ENCODE assay signal across 18 cellular contexts in genomic region chr17:42309142-42309541, GRCh38. TPM values are rescaled to one million over a fixed set of nuclear protein-coding genes. Genes with fewer than 3 reads are reported as not detected.
DNase-seq lines count a peak whose midpoint lies in the region; ATAC-seq, FAIRE-seq and TF ChIP-seq lines count a peak whose summit lies in the region.
"Had no signal": no experiment of that assay in that cellular context is flagged by ENCODE, and none has a peak within 500 bp of the region (broad histone marks: within the 10 kb centered on the region; RNA-seq: fewer than 3 reads in every experiment).

No MANE protein-coding gene starts in this region.

- POLR2A ChIA-PET in OCI-LY7 (lab: Charles Lee): no interaction called here

- peak overlapping the region in 2 of 3 donors; percentile 71 to 86 for H3K27ac Mint-ChIP-seq in CD4-positive, CD25-positive, alpha-beta regulatory T cell
- peak overlapping the region; percentile 73 for H3K27ac Mint-ChIP-seq in central memory CD8-positive, alpha-beta T cell (ENCODE audit: low read depth)

- WGBS in ovary, 3 donors: 62 to 79% (median 64%) methylated on average over 9 of the region's 9 CpGs

- H3K9me3 ChIP-seq in CD4-positive, CD25-positive, alpha-beta regulatory T cell (ENCODE audit: control insufficient read depth in 2 of 2, low read length in 2 of 2): no peaks in the 10 kb centered on the region
- H3K9me3 ChIP-seq in ovary (no peaks in the 10 kb centered on the region), OCI-LY7 (ENCODE audit: low read length) (no peaks in the 10 kb centered on the region)
- H3K9me3 ChIP-seq: adrenal gland had no signal

- TF ChIP-seq EP300 in ovary (IDR thresholded peaks at IDR 0.05): no peak

- H4K20me1 ChIP-seq in OCI-LY7 (ENCODE audit: insufficient read depth, low read length): no peaks in the 10 kb centered on the region

- DNase-seq in CD4-positive, CD25-positive, alpha-beta regulatory T cell: no peak
- DNase-seq in GM12891 (ENCODE audit: insufficient read length, low spot score): no peak
- no peak for DNase-seq in central memory CD8-positive, alpha-beta T cell (ENCODE audit: low spot score in 2 of 2)
- no peak for DNase-seq in ovary
- no peak for DNase-seq in H4 (ENCODE audit: low spot score)
- no peak for DNase-seq in OCI-LY7 (ENCODE audit: low spot score)
- DNase-seq in DMS153 (lab: John Stamatoyannopoulos, UW): no peak
- DNase-seq: activated CD8-positive, alpha-beta memory T cell treated with anti-CD3 and anti-CD28 coated beads, Interleukin-2, amount 50 U/mL, for 4 hours; adrenal gland; caudate nucleus; effector CD4-positive, alpha-beta T cell; GDM1; NCI-H2081 treated with DMSO at 0.1 percent for 48 hours; NCI-H524 treated with DMSO at 0.1 percent for 48 hours; substantia nigra; T-helper 9 cell had no signal

- BruUV-seq in OCI-LY7 (replicated peaks; lab: Mats Ljungman, UMichigan): no TSS peak

- FAIRE-seq in GM12891 (lab: Jason Lieb, UNC): no peak
- FAIRE-seq: islet of Langerhans had no signal

- intact Hi-C loops in ovary (cut with DNase I) (no loop called here), OCI-LY7 (cut with micrococcal nuclease; ENCODE audit: unreplicated experiment) (no loop called here)

- H3K36me3 Mint-ChIP-seq in CD4-positive, CD25-positive, alpha-beta regulatory T cell: peaks cover 41% of the 10 kb centered on the region
- H3K36me3 Mint-ChIP-seq in central memory CD8-positive, alpha-beta T cell (ENCODE audit: insufficient read depth): peaks cover 48% of the 10 kb centered on the region

- H2AFZ ChIP-seq in OCI-LY7 (ENCODE audit: low read length): no peak overlapping the region

- TF ChIP-seq CTCF in ovary (IDR thresholded peaks at IDR 0.05) (no peak), OCI-LY7 (conservative IDR thresholded peaks at IDR 0.05; ENCODE audit: low read length) (no peak)

- no peaks in the 10 kb centered on the region for H3K9me2 ChIP-seq in OCI-LY7 (ENCODE audit: insufficient read depth, low read length)

- H3K9me3 Mint-ChIP-seq in CD4-positive, CD25-positive, alpha-beta regulatory T cell: no peaks in the 10 kb centered on the region
- no peaks in the 10 kb centered on the region for H3K9me3 Mint-ChIP-seq in central memory CD8-positive, alpha-beta T cell

- peaks cover 28% of the 10 kb centered on the region for H3K4me1 ChIP-seq in CD4-positive, CD25-positive, alpha-beta regulatory T cell (ENCODE audit: control insufficient read depth, insufficient read depth, low read length, poor library complexity, severe bottlenecking)
- peaks cover 23% of the 10 kb centered on the region for H3K4me1 ChIP-seq in ovary (ENCODE audit: insufficient read depth)
- peaks cover 14% of the 10 kb centered on the region for H3K4me1 ChIP-seq in OCI-LY7 (ENCODE audit: insufficient read depth, low read length, poor library complexity, severe bottlenecking)

- CTCF ChIA-PET in OCI-LY7 (lab: Charles Lee; ENCODE audit: unreplicated experiment): no interaction called here

- no peaks in the 10 kb centered on the region for H3K27me3 ChIP-seq in CD4-positive, CD25-positive, alpha-beta regulatory T cell (ENCODE audit: control insufficient read depth, insufficient read depth, low read length)
- no peaks in the 10 kb centered on the region for H3K27me3 ChIP-seq in ovary
- H3K27me3 ChIP-seq: adrenal gland had no signal

- no peak overlapping the region for H3K27ac ChIP-seq in CD4-positive, CD25-positive, alpha-beta regulatory T cell (ENCODE audit: insufficient read depth, low read length, poor library complexity, severe bottlenecking)
- H3K27ac ChIP-seq in ovary: peak overlapping the region; percentile 71 to 92
- H3K27ac ChIP-seq in OCI-LY7 (ENCODE audit: low read depth, low read length, poor library complexity, severe bottlenecking): no peak overlapping the region

- no peak overlapping the region for H3K4me2 ChIP-seq in OCI-LY7 (ENCODE audit: low read length)

- no peak for ATAC-seq in CD4-positive, CD25-positive, alpha-beta regulatory T cell (ENCODE audit: low read depth in 2 of 2)
- no peak for ATAC-seq in central memory CD8-positive, alpha-beta T cell (replicated peaks; ENCODE audit: extremely low read depth, poor library complexity, severe bottlenecking)
- ATAC-seq: GM12878 had no signal

- peaks cover 63% of the 10 kb centered on the region for H3K36me3 ChIP-seq in CD4-positive, CD25-positive, alpha-beta regulatory T cell (ENCODE audit: control insufficient read depth, insufficient read depth, low read length)
- H3K36me3 ChIP-seq in ovary: no peaks in the 10 kb centered on the region
- H3K36me3 ChIP-seq in OCI-LY7 (ENCODE audit: insufficient read depth, low read length): no peaks in the 10 kb centered on the region

- no peaks in the 10 kb centered on the region for H3K27me3 Mint-ChIP-seq in CD4-positive, CD25-positive, alpha-beta regulatory T cell
- H3K27me3 Mint-ChIP-seq in central memory CD8-positive, alpha-beta T cell: no peaks in the 10 kb centered on the region

- no peak for TF ChIP-seq POLR2A in GM12891 (IDR thresholded peaks at IDR 0.05; ENCODE audit: low read depth, low read length)
- no peak for TF ChIP-seq POLR2A in ovary (IDR thresholded peaks at IDR 0.05)

- H3K79me2 ChIP-seq in OCI-LY7 (ENCODE audit: insufficient read depth, low read depth, low read length): no peaks in the 10 kb centered on the region

- H3K4me3 ChIP-seq in CD4-positive, CD25-positive, alpha-beta regulatory T cell (ENCODE audit: low read depth, low read length): no peak overlapping the region
- no peak overlapping the region for H3K4me3 ChIP-seq in ovary
- H3K4me3 ChIP-seq in OCI-LY7 (ENCODE audit: low read depth, low read length, poor library complexity, severe bottlenecking): no peak overlapping the region
- H3K4me3 ChIP-seq: adrenal gland, GM12878 had no signal

- peaks cover 6 to 44% (median 17%) of the 10 kb centered on the region in 4 donors for H3K4me1 Mint-ChIP-seq in CD4-positive, CD25-positive, alpha-beta regulatory T cell
- H3K4me1 Mint-ChIP-seq in central memory CD8-positive, alpha-beta T cell: peaks cover 38% of the 10 kb centered on the region

- no peak overlapping the region for H3K4me3 Mint-ChIP-seq in CD4-positive, CD25-positive, alpha-beta regulatory T cell
- peak overlapping the region; percentile 26 for H3K4me3 Mint-ChIP-seq in central memory CD8-positive, alpha-beta T cell

TF ChIP-seq in GM12891, 5 proteins besides CTCF, POLR2A, EP300 and RAD21:
- TF ChIP-seq PAX5 (IDR thresholded peaks at IDR 0.05; ENCODE audit: insufficient read depth, low read length, severe bottlenecking) (no peak), POU2F2 (IDR thresholded peaks at IDR 0.05; ENCODE audit: low read depth, low read length) (no peak), SPI1 (IDR thresholded peaks at IDR 0.05; ENCODE audit: low read depth, low read length) (no peak), POLR2AphosphoS5 (IDR thresholded peaks at IDR 0.05; ENCODE audit: low read depth, low read length) (0 out of 2 replicates have a peak, but pooled peaks have one; percentile 14)

RNA-seq across cellular contexts. Expression of gene STAT5A, which starts 20.8 kb away (rescaled TPM):
- 177 TPM for total RNA-seq in CD4-positive, CD25-positive, alpha-beta regulatory T cell
- polyA plus RNA-seq in CD4-positive, CD25-positive, alpha-beta regulatory T cell: 10 to 100 TPM; 71.1 to 90.9 (median 76.7) TPM
- polyA plus RNA-seq in GM12891 (2012; ENCODE audit: low read depth, missing spikeins): 50.2 TPM
- total RNA-seq in ovary: 10 to 100 TPM; 43.1 to 82.8 (median 51.6) TPM
- polyA plus RNA-seq in ovary: 10 to 100 TPM; 19.5 to 22.2 TPM
- total RNA-seq in H4 (2014; rRNA removed; shearing (Covaris generic)): 0.35 and 0.41 TPM in 2 replicates
- 1.9 and 3.8 TPM in 2 replicates for total RNA-seq in OCI-LY7 (2014; rRNA removed; shearing (Covaris generic))
- 7.9 TPM in 2 replicates for total RNA-seq in OCI-LY7 (2022)

RNA-seq across cellular contexts. Expression of gene STAT5B, which starts 33.0 kb away (rescaled TPM):
- 241 TPM for total RNA-seq in CD4-positive, CD25-positive, alpha-beta regulatory T cell
- polyA plus RNA-seq in CD4-positive, CD25-positive, alpha-beta regulatory T cell: 100 to 1,000 TPM; 109 to 117 (median 112) TPM
- polyA plus RNA-seq in GM12891 (2012; ENCODE audit: low read depth, missing spikeins): 37.3 TPM
- total RNA-seq in ovary (100 to 1,000 TPM in 4 of 7 donors, 10 to 100 TPM in 3; 66.7 to 176 (median 128) TPM), OCI-LY7 (2022) (46.7 and 50.5 TPM in 2 replicates)
- polyA plus RNA-seq in ovary: 100 to 1,000 TPM in 1 of 2 donors, 10 to 100 TPM in 1; 66.1 to 108 TPM
- total RNA-seq in H4 (2014; rRNA removed; shearing (Covaris generic)): 13.7 and 25.0 TPM in 2 replicates
- total RNA-seq in OCI-LY7 (2014; rRNA removed; shearing (Covaris generic)): 32.4 and 33.3 TPM in 2 replicates

Comparison
In these comparisons a context has a peak if more than half of its experiments do, and no peak if none do; other contexts are left out.
1. H3K27ac ChIP-seq: peak in ovary (2 of 2); none in CD4-positive, CD25-positive, alpha-beta regulatory T cell (single experiment) and OCI-LY7 (single experiment).
2. RNA of gene STAT5A, which starts 20.8 kb away (total RNA-seq): 177 TPM in CD4-positive, CD25-positive, alpha-beta regulatory T cell (single experiment) and 43.1 to 82.8 TPM in ovary; 1.9 to 7.9 TPM in OCI-LY7 and 0.35 to 0.41 TPM in H4; every median in the first group is over 4 times any median in the second.